ENCODE assay signal across 11 cellular contexts in genomic region chr2:50901510-50901909, GRCh38.
"Had no signal": no experiment of that assay in that cellular context is flagged by ENCODE, and none has a peak within 500 bp of the region (broad histone marks: within the 10 kb centered on the region; RNA-seq: fewer than 3 reads in every experiment).

No MANE protein-coding gene starts in this region.

- H3K9ac ChIP-seq: GM23248 had no signal

- H3K4me1 Mint-ChIP-seq: GM23338, H9 had no signal

- H3K4me2 ChIP-seq: GM23338 had no signal

- FAIRE-seq: H1, H54 had no signal

- ATAC-seq: GM23338, HCT116 had no signal

- DNase-seq: GM23248, GOT3, H7, H9, HCEC 1CT, HFFc6 had no signal

- H2AFZ ChIP-seq: GM23248, GM23338 had no signal

- H3K27ac ChIP-seq: GM23248 had no signal

- H3K4me3 ChIP-seq: GM23248, GM23338, HAP-1 had no signal

- H3K9me3 Mint-ChIP-seq: GM23338, H9 had no signal

- H3K27ac Mint-ChIP-seq: GM23338, HFFc6 had no signal

- H3K9me3 ChIP-seq: HAP-1 had no signal

- H3K36me3 ChIP-seq: HAP-1 had no signal

- H3K4me3 Mint-ChIP-seq: GM23338, H9, HFFc6 had no signal
